Comparison of ENCODE assay signal across 17 cellular contexts in genomic region chr9:127165096-127165495, GRCh38. TPM values are rescaled to one million over a fixed set of nuclear protein-coding genes. Genes with fewer than 3 reads are reported as not detected.
"Had no signal": no experiment of that assay in that cellular context is flagged by ENCODE, and none has a peak within 500 bp of the region (broad histone marks: within the 10 kb centered on the region; RNA-seq: fewer than 3 reads in every experiment).

No MANE protein-coding gene starts in this region.

- FAIRE-seq: astrocyte, colon had no signal

- H3K27me3 ChIP-seq: cardiac muscle cell, foreskin keratinocyte, right atrium auricular region had no signal

- H3K9me3 Mint-ChIP-seq: natural killer cell had no signal

- H3K9me3 ChIP-seq: right atrium auricular region had no signal

- H3K4me1 Mint-ChIP-seq: natural killer cell had no signal

- ATAC-seq: foreskin keratinocyte, natural killer cell had no signal

- DNase-seq: activated naive CD4-positive, alpha-beta T cell treated with Interleukin-2 at 50 U/mL for 16 hours; effector CD4-positive, alpha-beta T cell; foreskin keratinocyte; mesendoderm; natural killer cell; posterior cingulate gyrus; stimulated activated CD4-positive, alpha-beta T cell treated with anti-CD3 and anti-CD28 coated beads, Interleukin-4, amount 100 ng/mL, for 24 hours; stimulated activated CD8-positive, alpha-beta memory T cell treated with anti-CD3 and anti-CD28 coated beads, Interleukin-4, amount 100 ng/mL, for 48 hours; stimulated activated naive CD4-positive, alpha-beta T cell treated with Interleukin-2 at 50 U/mL for 16 hours; SW 1271; trophoblast cell had no signal

- H3K4me3 ChIP-seq: cardiac muscle cell, right atrium auricular region, skin epidermis had no signal

- H3K36me3 ChIP-seq: cardiac muscle cell, right atrium auricular region had no signal

- H3K27ac Mint-ChIP-seq: natural killer cell had no signal

- H3K27ac ChIP-seq: cardiac muscle cell, foreskin keratinocyte, right atrium auricular region had no signal

- H3K36me3 Mint-ChIP-seq: natural killer cell had no signal

- H3K4me3 Mint-ChIP-seq: natural killer cell had no signal

RNA-seq across cellular contexts. Expression of gene ANGPTL2, which starts 42.7 kb away (rescaled TPM):
- total RNA-seq: natural killer cell; T-helper 2 cell treated with Interferon-gamma antibody and Interleukin-4, amounts not matched to agents 100 ng/mL and 5 ng/mL, for 36 hours had no signal
